In the genomic region with DNA sequence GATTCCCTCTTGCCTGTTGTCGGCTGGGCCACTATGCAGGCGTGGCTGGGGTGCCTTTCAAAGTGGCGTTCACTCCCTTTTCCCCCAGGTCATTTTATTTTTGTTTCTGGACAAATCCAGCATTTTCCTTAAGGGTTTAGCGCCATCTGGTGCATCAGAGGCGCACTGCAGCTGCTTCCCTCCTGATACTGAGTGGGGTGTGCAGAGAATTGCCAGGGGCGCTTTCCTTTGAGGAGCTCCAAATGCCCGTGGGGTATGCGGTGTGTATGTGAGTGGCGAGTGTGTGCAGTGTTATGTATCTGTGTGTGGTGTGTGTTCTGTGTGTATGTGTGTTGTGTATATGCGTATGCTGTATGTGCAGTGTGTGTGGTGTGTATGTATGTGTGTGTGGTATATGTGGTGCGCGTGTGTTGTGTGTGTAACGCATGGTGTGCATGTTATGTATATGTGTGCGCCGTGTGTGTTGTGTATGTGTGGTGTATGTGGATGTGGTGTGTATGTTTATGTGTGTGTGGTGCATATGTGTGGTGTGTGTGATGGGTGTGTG, we compare ENCODE assay signal across 8 cellular contexts.
DNase-seq lines count a peak whose midpoint lies in the region; ATAC-seq and TF ChIP-seq lines count a peak whose summit lies in the region.

No MANE protein-coding gene starts in this region.

- H3K4me3 ChIP-seq in GM06990 (replicated peaks; ENCODE audit: low read depth, low read length): no peak overlapping the region

- H3K4me3 Mint-ChIP-seq in activated CD4-positive, alpha-beta memory T cell treated with anti-CD3 and anti-CD28 coated beads for 36 hours: no peak overlapping the region
- H3K4me3 Mint-ChIP-seq in effector memory CD8-positive, alpha-beta T cell: no peak overlapping the region
- no peak overlapping the region for H3K4me3 Mint-ChIP-seq in mesothelial cell of epicardium

- no peaks in the 10 kb centered on the region for H3K27me3 ChIP-seq in GM06990 (replicated peaks; ENCODE audit: control insufficient read depth, insufficient read depth, low read length)

- intact Hi-C loops in activated CD4-positive, alpha-beta memory T cell treated with anti-CD3 and anti-CD28 coated beads for 36 hours (cut with micrococcal nuclease): loop anchor here (1.0 to 5.0 kb wide), 5 partner anchors 262 to 852 kb away; no protein-coding TSS in a partner anchor

- no peaks in the 10 kb centered on the region for H3K9me3 Mint-ChIP-seq in activated CD4-positive, alpha-beta memory T cell treated with anti-CD3 and anti-CD28 coated beads for 36 hours
- H3K9me3 Mint-ChIP-seq in effector memory CD8-positive, alpha-beta T cell: no peaks in the 10 kb centered on the region
- H3K9me3 Mint-ChIP-seq in mesothelial cell of epicardium: no peaks in the 10 kb centered on the region

- H3K36me3 Mint-ChIP-seq in activated CD4-positive, alpha-beta memory T cell treated with anti-CD3 and anti-CD28 coated beads for 36 hours: no peaks in the 10 kb centered on the region
- no peaks in the 10 kb centered on the region for H3K36me3 Mint-ChIP-seq in effector memory CD8-positive, alpha-beta T cell (ENCODE audit: insufficient read depth)
- no peaks in the 10 kb centered on the region for H3K36me3 Mint-ChIP-seq in mesothelial cell of epicardium

- no peaks in the 10 kb centered on the region for H3K36me3 ChIP-seq in GM06990 (ENCODE audit: control insufficient read depth, insufficient read depth, low read length)

- H3K4me1 Mint-ChIP-seq in activated CD4-positive, alpha-beta memory T cell treated with anti-CD3 and anti-CD28 coated beads for 36 hours (ENCODE audit: low read depth): no peaks in the 10 kb centered on the region
- H3K4me1 Mint-ChIP-seq in effector memory CD8-positive, alpha-beta T cell (ENCODE audit: low read depth in 2 of 2): no peaks in the 10 kb centered on the region
- no peaks in the 10 kb centered on the region for H3K4me1 Mint-ChIP-seq in mesothelial cell of epicardium

- DNase-seq in GM06990 (ENCODE audit: extremely low read depth, insufficient read length): no peak
- DNase-seq in NCI-H524 (lab: John Stamatoyannopoulos, UW): peak; percentile 59 to 82
- peak; percentile 73 for DNase-seq in activated CD4-positive, alpha-beta memory T cell treated with anti-CD3 and anti-CD28 coated beads for 36 hours
- DNase-seq in effector memory CD8-positive, alpha-beta T cell: peak; percentile 54 to 59 (median 57)
- DNase-seq in mesothelial cell of epicardium (ENCODE audit: low spot score in 2 of 2, unreplicated experiment in 2 of 2): peak in 1 of 2 experiments; percentile 83
- DNase-seq in stimulated activated CD8-positive, alpha-beta memory T cell treated with anti-CD3 and anti-CD28 coated beads, Interleukin-4, amount 100 ng/mL, for 1 hour (ENCODE audit: low read depth in 2 of 2, low spot score in 1 of 2): peak; percentile 13 to 18

- CTCF ChIA-PET in activated CD4-positive, alpha-beta memory T cell treated with anti-CD3 and anti-CD28 coated beads for 36 hours (lab: Charles Lee): interaction anchor here (0.6 to 11.1 kb wide), 32 partner anchors 8 to 854 kb away, joined by 3 to 380 read pairs (median 4); no protein-coding TSS in a partner anchor

- POLR2A ChIA-PET in activated CD4-positive, alpha-beta memory T cell treated with anti-CD3 and anti-CD28 coated beads for 36 hours (lab: Charles Lee): interaction anchor here (0.8 kb wide), 1 partner anchor 100 kb away, joined by 4 read pairs; a partner anchor contains a TSS

- H3K27me3 Mint-ChIP-seq in activated CD4-positive, alpha-beta memory T cell treated with anti-CD3 and anti-CD28 coated beads for 36 hours: no peaks in the 10 kb centered on the region
- peaks cover 0 to 18% of the 10 kb centered on the region in 2 donors for H3K27me3 Mint-ChIP-seq in effector memory CD8-positive, alpha-beta T cell
- peaks cover 2% of the 10 kb centered on the region for H3K27me3 Mint-ChIP-seq in mesothelial cell of epicardium (ENCODE audit: low read depth)

- peak; percentile 95 for TF ChIP-seq CTCF in GM06990 (IDR thresholded peaks at IDR 0.05; ENCODE audit: insufficient read depth, low read length, poor library complexity, severe bottlenecking)
- peak; percentile 93 for TF ChIP-seq CTCF in mesothelial cell of epicardium (IDR thresholded peaks at IDR 0.05; ENCODE audit: unreplicated experiment)

- ATAC-seq in HG02571 (IDR thresholded peaks at IDR 0.05; ENCODE audit: unreplicated experiment) (peak; percentile 37), HG02840 (IDR thresholded peaks at IDR 0.05; ENCODE audit: low FRiP score, unreplicated experiment) (no peak)
- peak; percentile 32 for ATAC-seq in effector memory CD8-positive, alpha-beta T cell (replicated peaks)

- H3K27ac Mint-ChIP-seq in activated CD4-positive, alpha-beta memory T cell treated with anti-CD3 and anti-CD28 coated beads for 36 hours: no peak overlapping the region
- H3K27ac Mint-ChIP-seq in effector memory CD8-positive, alpha-beta T cell: no peak overlapping the region
- H3K27ac Mint-ChIP-seq in mesothelial cell of epicardium: no peak overlapping the region
